4 cellular contexts compared by ENCODE assay signal in the genomic region with DNA sequence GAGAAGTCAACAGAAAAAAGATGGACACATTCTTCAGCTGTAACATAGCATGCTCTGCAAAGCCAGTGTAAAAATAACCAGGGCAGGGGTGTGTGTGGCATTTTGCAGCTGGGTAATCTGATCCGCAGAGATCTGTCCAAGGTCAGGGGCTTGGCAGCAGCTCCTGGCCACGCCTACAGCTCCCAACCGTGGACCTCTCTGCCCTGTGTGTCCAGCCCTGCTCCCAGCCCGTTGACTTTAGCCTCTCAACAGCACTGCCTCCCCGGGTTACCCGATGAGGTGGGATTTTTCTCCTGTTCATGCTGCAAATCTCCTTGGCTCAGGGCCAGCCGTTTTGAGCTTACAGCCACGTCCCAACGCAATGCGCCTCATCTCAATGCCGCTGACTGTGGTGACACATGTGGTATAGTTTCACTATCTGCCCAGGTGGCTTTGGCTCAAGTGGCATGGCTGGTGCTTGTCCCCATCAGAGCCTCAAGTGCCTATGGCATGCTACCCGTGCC.
TF ChIP-seq lines count a peak whose summit lies in the region.

No MANE protein-coding gene starts in this region.

TF ChIP-seq in A549, 52 proteins besides CTCF, POLR2A, EP300 and RAD21:
- TF ChIP-seq HDAC2 (IDR thresholded peaks at IDR 0.05) = no peak
- TF ChIP-seq, protein P1, sequence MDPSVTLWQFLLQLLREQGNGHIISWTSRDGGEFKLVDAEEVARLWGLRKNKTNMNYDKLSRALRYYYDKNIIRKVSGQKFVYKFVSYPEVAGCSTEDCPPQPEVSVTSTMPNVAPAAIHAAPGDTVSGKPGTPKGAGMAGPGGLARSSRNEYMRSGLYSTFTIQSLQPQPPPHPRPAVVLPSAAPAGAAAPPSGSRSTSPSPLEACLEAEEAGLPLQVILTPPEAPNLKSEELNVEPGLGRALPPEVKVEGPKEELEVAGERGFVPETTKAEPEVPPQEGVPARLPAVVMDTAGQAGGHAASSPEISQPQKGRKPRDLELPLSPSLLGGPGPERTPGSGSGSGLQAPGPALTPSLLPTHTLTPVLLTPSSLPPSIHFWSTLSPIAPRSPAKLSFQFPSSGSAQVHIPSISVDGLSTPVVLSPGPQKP (IDR thresholded peaks at IDR 0.05; ENCODE audit: low read depth, low read length) = no peak
- no peak for TF ChIP-seq NFE2L2 (conservative IDR thresholded peaks at IDR 0.05; ENCODE audit: low read length)
- no peak for TF ChIP-seq NR3C1 (IDR thresholded peaks at IDR 0.05)
- TF ChIP-seq, protein P2, sequence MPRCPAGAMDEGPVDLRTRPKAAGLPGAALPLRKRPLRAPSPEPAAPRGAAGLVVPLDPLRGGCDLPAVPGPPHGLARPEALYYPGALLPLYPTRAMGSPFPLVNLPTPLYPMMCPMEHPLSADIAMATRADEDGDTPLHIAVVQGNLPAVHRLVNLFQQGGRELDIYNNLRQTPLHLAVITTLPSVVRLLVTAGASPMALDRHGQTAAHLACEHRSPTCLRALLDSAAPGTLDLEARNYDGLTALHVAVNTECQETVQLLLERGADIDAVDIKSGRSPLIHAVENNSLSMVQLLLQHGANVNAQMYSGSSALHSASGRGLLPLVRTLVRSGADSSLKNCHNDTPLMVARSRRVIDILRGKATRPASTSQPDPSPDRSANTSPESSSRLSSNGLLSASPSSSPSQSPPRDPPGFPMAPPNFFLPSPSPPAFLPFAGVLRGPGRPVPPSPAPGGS (IDR thresholded peaks at IDR 0.05) = no peak
- no peak for TF ChIP-seq NPAS2 (CRISPR knock-in tag; IDR thresholded peaks at IDR 0.05; ENCODE audit: borderline replicate concordance)
- TF ChIP-seq POLR2AphosphoS2 (conservative IDR thresholded peaks at IDR 0.05; ENCODE audit: low read length) = no peak

TF ChIP-seq in IMR-90, 13 proteins besides CTCF, POLR2A, EP300 and RAD21:
- no peak for TF ChIP-seq FOS (IDR thresholded peaks at IDR 0.05; ENCODE audit: low read depth, low read length)
- TF ChIP-seq RFX5 (IDR thresholded peaks at IDR 0.05; ENCODE audit: low read depth, low read length) = no peak
- TF ChIP-seq SMC3 (IDR thresholded peaks at IDR 0.05; ENCODE audit: low read depth, low read length) = no peak
- no peak for TF ChIP-seq CHD1 (IDR thresholded peaks at IDR 0.05; ENCODE audit: low read depth, low read length)
- no peak for TF ChIP-seq RCOR1 (IDR thresholded peaks at IDR 0.05; ENCODE audit: insufficient replicate concordance, low read length)
- no peak for TF ChIP-seq NFE2L2 (IDR thresholded peaks at IDR 0.05; ENCODE audit: low read depth, low read length)
- TF ChIP-seq CEBPB (IDR thresholded peaks at IDR 0.05; ENCODE audit: low read depth, low read length) = no peak

TF ChIP-seq in SK-N-SH, 30 proteins besides CTCF, POLR2A, EP300 and RAD21:
- TF ChIP-seq YY1 (IDR thresholded peaks at IDR 0.05; ENCODE audit: low read depth) (no peak), GABPA (IDR thresholded peaks at IDR 0.05; ENCODE audit: low read depth) (no peak), RCOR1 (IDR thresholded peaks at IDR 0.05; ENCODE audit: low read length) (0 out of 2 replicates have a peak, but pooled peaks have one; percentile 32), TEAD4 (IDR thresholded peaks at IDR 0.05; ENCODE audit: borderline replicate concordance, insufficient read depth) (no peak), USF1 (IDR thresholded peaks at IDR 0.05; ENCODE audit: borderline replicate concordance, low read depth) (no peak), GATA2 (CRISPR knock-in tag; IDR thresholded peaks at IDR 0.05) (peak; percentile 35), RFX5 (IDR thresholded peaks at IDR 0.05; ENCODE audit: low read length) (no peak), MXI1 (IDR thresholded peaks at IDR 0.05; ENCODE audit: low read depth, low read length) (peak; percentile 33; the same call in 1 of the 2 replicates)
- TF ChIP-seq, protein P3, sequence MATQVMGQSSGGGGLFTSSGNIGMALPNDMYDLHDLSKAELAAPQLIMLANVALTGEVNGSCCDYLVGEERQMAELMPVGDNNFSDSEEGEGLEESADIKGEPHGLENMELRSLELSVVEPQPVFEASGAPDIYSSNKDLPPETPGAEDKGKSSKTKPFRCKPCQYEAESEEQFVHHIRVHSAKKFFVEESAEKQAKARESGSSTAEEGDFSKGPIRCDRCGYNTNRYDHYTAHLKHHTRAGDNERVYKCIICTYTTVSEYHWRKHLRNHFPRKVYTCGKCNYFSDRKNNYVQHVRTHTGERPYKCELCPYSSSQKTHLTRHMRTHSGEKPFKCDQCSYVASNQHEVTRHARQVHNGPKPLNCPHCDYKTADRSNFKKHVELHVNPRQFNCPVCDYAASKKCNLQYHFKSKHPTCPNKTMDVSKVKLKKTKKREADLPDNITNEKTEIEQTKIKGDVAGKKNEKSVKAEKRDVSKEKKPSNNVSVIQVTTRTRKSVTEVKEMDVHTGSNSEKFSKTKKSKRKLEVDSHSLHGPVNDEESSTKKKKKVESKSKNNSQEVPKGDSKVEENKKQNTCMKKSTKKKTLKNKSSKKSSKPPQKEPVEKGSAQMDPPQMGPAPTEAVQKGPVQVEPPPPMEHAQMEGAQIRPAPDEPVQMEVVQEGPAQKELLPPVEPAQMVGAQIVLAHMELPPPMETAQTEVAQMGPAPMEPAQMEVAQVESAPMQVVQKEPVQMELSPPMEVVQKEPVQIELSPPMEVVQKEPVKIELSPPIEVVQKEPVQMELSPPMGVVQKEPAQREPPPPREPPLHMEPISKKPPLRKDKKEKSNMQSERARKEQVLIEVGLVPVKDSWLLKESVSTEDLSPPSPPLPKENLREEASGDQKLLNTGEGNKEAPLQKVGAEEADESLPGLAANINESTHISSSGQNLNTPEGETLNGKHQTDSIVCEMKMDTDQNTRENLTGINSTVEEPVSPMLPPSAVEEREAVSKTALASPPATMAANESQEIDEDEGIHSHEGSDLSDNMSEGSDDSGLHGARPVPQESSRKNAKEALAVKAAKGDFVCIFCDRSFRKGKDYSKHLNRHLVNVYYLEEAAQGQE (IDR thresholded peaks at IDR 0.05; ENCODE audit: low read depth, low read length) = peak; percentile 86

TF ChIP-seq in GM12891, 5 proteins besides CTCF, POLR2A, EP300 and RAD21:
- no peak for TF ChIP-seq TAF1 (IDR thresholded peaks at IDR 0.05; ENCODE audit: low read depth, low read length)
- TF ChIP-seq PAX5 (IDR thresholded peaks at IDR 0.05; ENCODE audit: insufficient read depth, low read length, severe bottlenecking) = no peak
- no peak for TF ChIP-seq POU2F2 (IDR thresholded peaks at IDR 0.05; ENCODE audit: low read depth, low read length)
- no peak for TF ChIP-seq POLR2AphosphoS5 (IDR thresholded peaks at IDR 0.05; ENCODE audit: low read depth, low read length)
